13 cellular contexts compared by ENCODE assay signal in the genomic region with DNA sequence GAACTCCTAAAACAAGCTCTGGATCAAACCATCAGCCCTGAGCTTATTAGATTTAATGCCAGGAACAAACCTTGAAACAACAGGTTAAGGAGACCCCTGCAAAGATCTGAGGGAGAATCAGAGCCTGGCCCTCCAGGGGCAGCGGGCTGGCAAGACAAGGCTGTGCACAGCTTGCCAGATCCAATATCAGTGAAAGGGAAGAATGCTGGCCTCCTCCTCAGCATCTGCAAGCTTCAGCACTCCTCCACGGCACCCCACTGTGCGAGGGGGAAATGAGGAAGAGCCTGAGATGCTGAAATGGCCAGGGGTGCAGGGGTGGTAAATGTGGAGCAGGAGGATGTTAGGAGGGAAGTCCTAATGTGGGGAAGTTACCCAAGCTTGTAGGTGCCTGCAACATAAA.
"Had no signal": no experiment of that assay in that cellular context is flagged by ENCODE, and none has a peak within 500 bp of the region (broad histone marks: within the 10 kb centered on the region; RNA-seq: fewer than 3 reads in every experiment).

No MANE protein-coding gene starts in this region.

- DNase-seq: activated CD4-positive, alpha-beta T cell treated with anti-CD3 and anti-CD28 coated beads, Interleukin-2, amount 50 U/mL, for 1 hour; activated CD4-positive, CD25-positive, alpha-beta regulatory T cell; activated naive CD4-positive, alpha-beta T cell; activated T-cell treated with anti-CD3 and anti-CD28 coated beads for 4 hours; kidney; left ventricle myocardium inferior; T-helper 2 cell; upper lobe of left lung had no signal

- H3K27ac Mint-ChIP-seq: stimulated activated naive CD8-positive, alpha-beta T cell treated with anti-CD3 and anti-CD28 coated beads, Interleukin-15, Interleukin-2, amounts not matched to agents 100 ng/mL and 50 ng/mL, for 24 hours had no signal

- H3K27me3 ChIP-seq: hepatocyte, suprapubic skin, upper lobe of left lung had no signal

- H3K4me1 ChIP-seq: upper lobe of left lung had no signal

- H3K9me3 Mint-ChIP-seq: stimulated activated naive CD8-positive, alpha-beta T cell treated with anti-CD3 and anti-CD28 coated beads, Interleukin-15, Interleukin-2, amounts not matched to agents 100 ng/mL and 50 ng/mL, for 24 hours had no signal

- H3K36me3 ChIP-seq: cardiac muscle cell, left ventricle myocardium inferior, suprapubic skin, upper lobe of left lung had no signal

- H3K9me3 ChIP-seq: left ventricle myocardium inferior, suprapubic skin, upper lobe of left lung had no signal

- H3K4me3 Mint-ChIP-seq: stimulated activated naive CD8-positive, alpha-beta T cell treated with anti-CD3 and anti-CD28 coated beads, Interleukin-15, Interleukin-2, amounts not matched to agents 100 ng/mL and 50 ng/mL, for 24 hours had no signal

- H3K27ac ChIP-seq: cardiac muscle cell, left ventricle myocardium inferior, suprapubic skin, upper lobe of left lung had no signal

- ATAC-seq: esophagus mucosa had no signal

- H3K4me3 ChIP-seq: cardiac muscle cell, hepatocyte, left ventricle myocardium inferior, suprapubic skin, upper lobe of left lung had no signal
